Comparison of ENCODE assay signal across 12 cellular contexts in genomic region chr2:181682795-181683517, GRCh38. TPM values are rescaled to one million over a fixed set of nuclear protein-coding genes. Genes with fewer than 3 reads are reported as not detected.
DNase-seq lines count a peak whose midpoint lies in the region; ATAC-seq and TF ChIP-seq lines count a peak whose summit lies in the region.
"Had no signal": no experiment of that assay in that cellular context is flagged by ENCODE, and none has a peak within 500 bp of the region (broad histone marks: within the 10 kb centered on the region; RNA-seq: fewer than 3 reads in every experiment).

No MANE protein-coding gene starts in this region.

- H2BK5ac ChIP-seq in IMR-90 (ENCODE audit: low read depth, low read length, poor library complexity, severe bottlenecking): no peak overlapping the region

- dilution Hi-C loops in IMR-90 (cut with HindIII; ENCODE audit: low sequenced_read_pairs, unreplicated experiment): no loop called here

- H3K9me2 ChIP-seq in neural cell (ENCODE audit: insufficient read depth, low read length): no peaks in the 10 kb centered on the region

- no peak overlapping the region for H3K4ac ChIP-seq in IMR-90 (ENCODE audit: low read depth, low read length)

- in situ Hi-C loops in IMR-90 (cut with MboI; ENCODE audit: low sequenced_read_pairs): no loop called here

- TF ChIP-seq EP300 in neural cell (conservative IDR thresholded peaks at IDR 0.05; ENCODE audit: poor library complexity, severe bottlenecking) (no peak), tibial nerve (IDR thresholded peaks at IDR 0.05) (no peak)

- H3K4me2 ChIP-seq in IMR-90 (ENCODE audit: low read depth, low read length) (no peak overlapping the region; the same call in 1 of the 2 replicates), neural cell (ENCODE audit: low read length) (no peak overlapping the region)

- WGBS in IMR-90 (ENCODE audit: extremely low coverage in 2 of 2, insufficient read length in 1 of 2), 2 experiments: 1% methylated on average over 15 of the region's 42 CpGs; no CpG with 5 or more reads in 1 of the 2 experiments
- 3 to 5% methylated on average over 34 to 37 of the region's 42 CpGs for WGBS in tibial nerve, 2 donors

- H2AFZ ChIP-seq in IMR-90 (replicated peaks; ENCODE audit: low read length, poor library complexity) (peak overlapping the region; percentile 71), neural cell (ENCODE audit: low read depth, low read length) (no peak overlapping the region)

- H3K36me3 Mint-ChIP-seq in chondrocyte (ENCODE audit: low read depth): peaks cover 5% of the 10 kb centered on the region

- no peak overlapping the region for H2AK9ac ChIP-seq in IMR-90 (replicated peaks; ENCODE audit: low read depth, low read length, poor library complexity)

- H3K27ac ChIP-seq in IMR-90 (ENCODE audit: insufficient read depth, low read length) (no peak overlapping the region), neural cell (ENCODE audit: low read length) (no peak overlapping the region), tibial nerve (no peak overlapping the region)
- H3K27ac ChIP-seq: RWPE1 had no signal

- no peak for TF ChIP-seq CTCF in IMR-90 (conservative IDR thresholded peaks at IDR 0.05; ENCODE audit: low read depth, low read length)
- no peak for TF ChIP-seq CTCF in chondrocyte (IDR thresholded peaks at IDR 0.05)
- TF ChIP-seq CTCF in neural cell (IDR thresholded peaks at IDR 0.05; ENCODE audit: poor library complexity, severe bottlenecking): no peak
- TF ChIP-seq CTCF in tibial nerve (IDR thresholded peaks at IDR 0.05): no peak

- no peak overlapping the region for H4K5ac ChIP-seq in IMR-90 (ENCODE audit: low read depth, low read length)

- H3K36me3 ChIP-seq in ES-I3 (ENCODE audit: insufficient read depth, low read length) (no peaks in the 10 kb centered on the region), IMR-90 (ENCODE audit: control insufficient read depth, insufficient read depth, low read length) (no peaks in the 10 kb centered on the region), neural cell (ENCODE audit: insufficient read depth, low read length) (no peaks in the 10 kb centered on the region), tibial nerve (no peaks in the 10 kb centered on the region)

- H4K20me1 ChIP-seq in IMR-90 (ENCODE audit: insufficient read depth, low read length) (peaks cover 4% of the 10 kb centered on the region; the same call in 1 of the 2 replicates), neural cell (ENCODE audit: insufficient read depth) (no peaks in the 10 kb centered on the region)

- H3K4me3 Mint-ChIP-seq in chondrocyte (ENCODE audit: unreplicated experiment): peak overlapping the region; percentile 64

- TF ChIP-seq POLR2A in IMR-90 (IDR thresholded peaks at IDR 0.05; ENCODE audit: low read depth, low read length) (no peak), tibial nerve (IDR thresholded peaks at IDR 0.05) (no peak)

- BruUV-seq in IMR-90 (replicated peaks; lab: Mats Ljungman, UMichigan): no TSS peak

- no peaks in the 10 kb centered on the region for H3K79me1 ChIP-seq in IMR-90 (ENCODE audit: low read depth in 1 of 2, low read length in 2 of 2)

- no peak overlapping the region for H4K8ac ChIP-seq in IMR-90 (ENCODE audit: low read depth in 2 of 2, low read length in 2 of 2)

- peaks cover 36% of the 10 kb centered on the region for H3K4me1 Mint-ChIP-seq in chondrocyte (ENCODE audit: low read depth)

- peaks cover 4% of the 10 kb centered on the region for H3K9me3 Mint-ChIP-seq in chondrocyte (ENCODE audit: low read depth)

- TF ChIP-seq RAD21 in IMR-90 (IDR thresholded peaks at IDR 0.05; ENCODE audit: low read length) (no peak), neural cell (conservative IDR thresholded peaks at IDR 0.05) (no peak)

- H4K91ac ChIP-seq in IMR-90 (ENCODE audit: insufficient read depth, low read depth, low read length): no peak overlapping the region

- H2AK5ac ChIP-seq in IMR-90 (ENCODE audit: low read depth, low read length): no peak overlapping the region

- H3K27ac Mint-ChIP-seq in chondrocyte (ENCODE audit: unreplicated experiment): no peak overlapping the region

- H3K4me1 ChIP-seq in ES-I3 (ENCODE audit: insufficient read depth, low read length) (peaks cover 4% of the 10 kb centered on the region; the same call in 1 of the 2 replicates), IMR-90 (ENCODE audit: control insufficient read depth, insufficient read depth, low read length) (no peaks in the 10 kb centered on the region; the same call in 1 of the 2 replicates), tibial nerve (peaks cover 0 to 54% (median 15%) of the 10 kb centered on the region in 4 donors)

- no peaks in the 10 kb centered on the region for H3F3A ChIP-seq in neural cell (ENCODE audit: insufficient read depth, low read length, poor library complexity, severe bottlenecking)

- H3K56ac ChIP-seq in IMR-90 (ENCODE audit: extremely low read depth, insufficient read depth, low read length): no peak overlapping the region

- H3K27me3 ChIP-seq in IMR-90 (ENCODE audit: control insufficient read depth, insufficient read depth, low read length) (peaks cover 78% of the 10 kb centered on the region), neural cell (ENCODE audit: insufficient read depth, low read depth, low read length) (peaks cover 99% of the 10 kb centered on the region), tibial nerve (peaks cover 0 to 97% of the 10 kb centered on the region in 2 donors)

- ATAC-seq in IMR-90 (ENCODE audit: low read depth): no peak

- no peak overlapping the region for H3K14ac ChIP-seq in IMR-90 (replicated peaks; ENCODE audit: low read depth, low read length)

- no peaks in the 10 kb centered on the region for H3K9me3 ChIP-seq in ES-I3 (ENCODE audit: control insufficient read depth, insufficient read depth, low read length)
- peaks cover 22% of the 10 kb centered on the region for H3K9me3 ChIP-seq in IMR-90 (ENCODE audit: control insufficient read depth, insufficient read depth, low read length)
- H3K9me3 ChIP-seq in neural cell (ENCODE audit: low read length): peaks cover 23% of the 10 kb centered on the region
- no peaks in the 10 kb centered on the region for H3K9me3 ChIP-seq in tibial nerve

- intact Hi-C loops in IMR-90 (cut with micrococcal nuclease): no loop called here

- H3K23ac ChIP-seq in IMR-90 (ENCODE audit: low read depth, low read length): no peak overlapping the region; the same call in 1 of the 2 replicates

- CTCF ChIA-PET in IMR-90 (lab: Yijun Ruan, JAX): no interaction called here

- H3K9ac ChIP-seq in ES-I3 (ENCODE audit: low read depth, low read length) (peak overlapping the region; percentile 34; the same call in 1 of the 2 replicates), IMR-90 (ENCODE audit: low read depth, low read length) (no peak overlapping the region), neural cell (ENCODE audit: low read length) (peak overlapping the region; percentile 24)

- H3K18ac ChIP-seq in IMR-90 (ENCODE audit: low read depth, low read length): no peak overlapping the region

- no peak overlapping the region for H2BK120ac ChIP-seq in IMR-90 (ENCODE audit: low read depth, low read length)

- no peak overlapping the region for H2BK20ac ChIP-seq in IMR-90 (ENCODE audit: low read depth, low read length)

- POLR2A ChIA-PET in IMR-90 (lab: Charles Lee; ENCODE audit: unreplicated experiment): no interaction called here

- peaks cover 88% of the 10 kb centered on the region for H3K27me3 Mint-ChIP-seq in chondrocyte (ENCODE audit: low read depth)

- H3K4me3 ChIP-seq in IMR-90 (ENCODE audit: insufficient read depth, low read depth, low read length) (no peak overlapping the region), neural cell (ENCODE audit: low read length) (peak overlapping the region; percentile 58), tibial nerve (peak overlapping the region in 2 of 4 donors; percentile 17 to 35)

- H3K79me2 ChIP-seq in neural cell (replicated peaks; ENCODE audit: insufficient read depth, low read length): no peaks in the 10 kb centered on the region

- no peak overlapping the region for H2BK15ac ChIP-seq in IMR-90 (ENCODE audit: low read depth, low read length)

- DNase-seq in IMR-90 (no peak), chondrocyte (ENCODE audit: low spot score) (peak; percentile 63), tibial nerve (ENCODE audit: low spot score in 2 of 2) (no peak), Ammon's horn (ENCODE audit: low spot score) (no peak), NCI-H146 treated with DMSO at 0.1 percent for 48 hours (lab: John Stamatoyannopoulos, UW; ENCODE audit: unreplicated experiment) (no peak), globus pallidus (ENCODE audit: low spot score) (no peak)
- DNase-seq: GDM1, NCI-H187 treated with DMSO at 0.1 percent for 48 hours had no signal

- peaks cover 7% of the 10 kb centered on the region; the same call in 1 of the 2 replicates for H3K9me1 ChIP-seq in IMR-90 (ENCODE audit: insufficient read depth, low read length)

TF ChIP-seq in IMR-90, 13 proteins besides CTCF, POLR2A, EP300 and RAD21 (continues in another document):
- TF ChIP-seq MAFK (IDR thresholded peaks at IDR 0.05; ENCODE audit: low read depth, low read length) (no peak), MXI1 (IDR thresholded peaks at IDR 0.05; ENCODE audit: borderline replicate concordance, low read depth, low read length) (no peak), MAZ (IDR thresholded peaks at IDR 0.05; ENCODE audit: borderline replicate concordance, low read depth, low read length) (no peak), SMC3 (IDR thresholded peaks at IDR 0.05; ENCODE audit: low read depth, low read length) (no peak), CEBPB (IDR thresholded peaks at IDR 0.05; ENCODE audit: low read depth, low read length) (no peak)

RNA-seq across cellular contexts. Expression of gene NEUROD1, which starts 2.6 kb away (rescaled TPM):
- total RNA-seq in IMR-90 (2012; rRNA removed) (not detected in 2 replicates), chondrocyte (not detected in 3 replicates), tibial nerve (not detected)
- polyA plus RNA-seq in IMR-90 (2012; rRNA removed) (not detected in 2 replicates), neural cell (not detected in 2 replicates)
- polyA plus RNA-seq in IMR-90 (2012; cell fraction: cytosol; rRNA removed): not detected in 2 replicates
- polyA plus RNA-seq in IMR-90 (2012; cell fraction: nucleus; rRNA removed; ENCODE audit: low replicate concordance): not detected in 2 replicates
- polyA minus RNA-seq in neural cell: 0.23 TPM in 1 of 2 replicates, not detected in the other
- total RNA-seq: epithelial cell of proximal tubule had no signal

RNA-seq across cellular contexts. Expression of gene CERKL, which starts 26.1 kb away (rescaled TPM):
- under 0.01 TPM in 1 of 2 replicates, not detected in the other for total RNA-seq in IMR-90 (2012; rRNA removed)
- not detected in 2 replicates for polyA plus RNA-seq in IMR-90 (2012; rRNA removed)
- polyA plus RNA-seq in IMR-90 (2012; cell fraction: cytosol; rRNA removed): not detected in 2 replicates
- not detected in 2 replicates for polyA plus RNA-seq in IMR-90 (2012; cell fraction: nucleus; rRNA removed; ENCODE audit: low replicate concordance)
- not detected in 3 replicates for total RNA-seq in chondrocyte
- not detected in 2 replicates for polyA plus RNA-seq in neural cell
- 0.49 TPM in 1 of 2 replicates, not detected in the other for polyA minus RNA-seq in neural cell
- not detected for total RNA-seq in tibial nerve
